8 cellular contexts compared by ENCODE assay signal in genomic region chr1:228734881-228735801, GRCh38. TPM values are rescaled to one million over a fixed set of nuclear protein-coding genes. Genes with fewer than 3 reads are reported as not detected.
A peak's percentile ranks its signal among the peaks of the same experiment; 100 is the strongest.
DNase-seq lines count a peak whose midpoint lies in the region; ATAC-seq, FAIRE-seq and TF ChIP-seq lines count a peak whose summit lies in the region.

Gene RHOU (plus strand): TSS chr1:228735479. CDS start chr1:228735743, 264 bp downstream.

- in situ Hi-C loops in GM12878 (cut with MboI), result no loop called here

- RAD21 ChIA-PET in GM12878 (lab: Charles Lee; ENCODE audit: unreplicated experiment), result no interaction called here

- no peak for TF ChIP-seq EP300 in GM12878 (IDR thresholded peaks at IDR 0.05; ENCODE audit: borderline replicate concordance in 1 of 2, control insufficient read depth in 1 of 2, low read depth in 2 of 2, low read length in 2 of 2)

- peak; percentile 43; the same call in 1 of the 2 replicates for TF ChIP-seq CTCF in A673 (conservative IDR thresholded peaks at IDR 0.05; ENCODE audit: low read depth, low read length)
- peak; percentile 37 for TF ChIP-seq CTCF in MM.1S (IDR thresholded peaks at IDR 0.05; ENCODE audit: low read length)
- peak in 1 of 3 experiments; percentile 26; a peak in 1 of 6 replicates for TF ChIP-seq CTCF in GM12878 (IDR thresholded peaks at IDR 0.05 in 2 of 3, conservative IDR thresholded peaks at IDR 0.05 in 1 of 3; ENCODE audit: control insufficient read depth in 2 of 3, extremely low read depth in 1 of 3, insufficient read depth in 1 of 3, low read depth in 3 of 3, low read length in 3 of 3)

- peaks cover 8% of the 10 kb centered on the region for H3K4me1 ChIP-seq in A673 (ENCODE audit: insufficient read depth, low read length, poor library complexity, severe bottlenecking)
- H3K4me1 ChIP-seq in MM.1S (ENCODE audit: low read length), result no peaks in the 10 kb centered on the region
- H3K4me1 ChIP-seq in GM12878 (ENCODE audit: control insufficient read depth, insufficient read depth, low read length), result no peaks in the 10 kb centered on the region
- no peaks in the 10 kb centered on the region; the same call in 1 of the 2 replicates for H3K4me1 ChIP-seq in iPS DF 6.9 (ENCODE audit: control insufficient read depth, insufficient read depth, low read length)

- ATAC-seq in GM18909 (IDR thresholded peaks at IDR 0.05; ENCODE audit: poor library complexity, unreplicated experiment) (peak; percentile 80), GM12878 (no peak), sciatic nerve (peak; percentile 80), GM19351 (IDR thresholded peaks at IDR 0.05; ENCODE audit: unreplicated experiment) (no peak)

- no peak for TF ChIP-seq RAD21 in GM12878 (IDR thresholded peaks at IDR 0.05; ENCODE audit: insufficient read depth, low read depth, low read length)

- H3K4me2 ChIP-seq in MM.1S (ENCODE audit: low read depth, low read length) (peak within 1 kb of the TSS; percentile 93), GM12878 (ENCODE audit: control insufficient read depth, insufficient read depth) (no peak within 1 kb of the TSS)

- H2AFZ ChIP-seq in MM.1S (ENCODE audit: low read length) (peak within 1 kb of the TSS; percentile 76), GM12878 (ENCODE audit: control insufficient read depth, low read depth, low read length) (no peak within 1 kb of the TSS)

- POLR2A ChIA-PET in A673 (lab: Charles Lee; ENCODE audit: low non-redundant PET), result no interaction called here
- POLR2A ChIA-PET in GM12878 (lab: Charles Lee), result no interaction called here

- H3K27ac ChIP-seq in A673 (ENCODE audit: low read depth, low read length, poor library complexity, severe bottlenecking), result no peak within 1 kb of the TSS
- no peak within 1 kb of the TSS for H3K27ac ChIP-seq in MM.1S (ENCODE audit: low read length)
- no peak within 1 kb of the TSS for H3K27ac ChIP-seq in GM12878 (ENCODE audit: control insufficient read depth, insufficient read depth)
- H3K27ac ChIP-seq in iPS DF 6.9 (ENCODE audit: low read length), result no peak within 1 kb of the TSS

- no TSS peak for BruUV-seq in A673 (replicated peaks; lab: Mats Ljungman, UMichigan)
- BruUV-seq in GM12878 (replicated peaks; lab: Mats Ljungman, UMichigan), result no TSS peak

- H3K9me3 ChIP-seq in A673 (ENCODE audit: low read depth, low read length, poor library complexity, severe bottlenecking), result no peaks in the 10 kb centered on the region
- no peaks in the 10 kb centered on the region for H3K9me3 ChIP-seq in MM.1S (replicated peaks; ENCODE audit: insufficient read depth, low read length)
- no peaks in the 10 kb centered on the region for H3K9me3 ChIP-seq in GM12878 (replicated peaks; ENCODE audit: control insufficient read depth, insufficient read depth, low read length)
- no peaks in the 10 kb centered on the region for H3K9me3 ChIP-seq in iPS DF 6.9 (ENCODE audit: control insufficient read depth, insufficient read depth, low read length)

- no peaks in the 10 kb centered on the region for H3K9me2 ChIP-seq in MM.1S (replicated peaks; ENCODE audit: insufficient read depth, low read length)

- WGBS in GM12878 (ENCODE audit: insufficient coverage, insufficient replicate concordance, low lambda C conversion rate, missing lambda C conversion rate), result 3% methylated on average over 39 of the region's 107 CpGs
- WGBS in iPS DF 6.9 (ENCODE audit: insufficient coverage, insufficient read length), result no CpG with 5 or more reads among the region's 107 CpGs

- H3K36me3 ChIP-seq in A673 (ENCODE audit: insufficient read depth, low read length, poor library complexity, severe bottlenecking) (no peaks in the 10 kb centered on the region), MM.1S (replicated peaks; ENCODE audit: insufficient read depth, low read length) (no peaks in the 10 kb centered on the region), GM12878 (ENCODE audit: control insufficient read depth in 2 of 2, insufficient read depth in 2 of 2, low read length in 1 of 2) (no peaks in the 10 kb centered on the region), iPS DF 6.9 (ENCODE audit: control insufficient read depth, insufficient read depth, low read length) (no peaks in the 10 kb centered on the region)

- intact Hi-C loops in A673 (cut with micrococcal nuclease; ENCODE audit: unreplicated experiment) (loop anchor here (2.0 kb wide), 1 partner anchor 492 kb away; no protein-coding TSS in a partner anchor), GM12878 (cut with micrococcal nuclease; ENCODE audit: unreplicated experiment) (no loop called here), sciatic nerve (cut with DNase I) (no loop called here)

- peak; percentile 73 for DNase-seq in A673 (ENCODE audit: low spot score)
- peak; percentile 70 for DNase-seq in MM.1S
- DNase-seq in T-helper 22 cell (ENCODE audit: low read depth), result peak; percentile 42
- DNase-seq in GM12878 (ENCODE audit: low read depth, low spot score), result no peak
- no peak for DNase-seq in iPS DF 6.9 (ENCODE audit: low read depth, low spot score)
- DNase-seq in sciatic nerve (ENCODE audit: low spot score), result peak; percentile 90

- H3K9ac ChIP-seq in MM.1S (ENCODE audit: low read length) (peak within 1 kb of the TSS; percentile 50; the same call in 1 of the 2 replicates), GM12878 (ENCODE audit: control insufficient read depth, insufficient read depth, low read length) (no peak within 1 kb of the TSS)

- peak within 1 kb of the TSS; percentile 53 for H3K4me3 ChIP-seq in A673 (ENCODE audit: low read depth, low read length, poor library complexity, severe bottlenecking)
- H3K4me3 ChIP-seq in MM.1S (ENCODE audit: low read length), result peak within 1 kb of the TSS; percentile 74
- H3K4me3 ChIP-seq in GM12878, result no peak within 1 kb of the TSS
- peak within 1 kb of the TSS; percentile 64 for H3K4me3 ChIP-seq in iPS DF 6.9 (ENCODE audit: low read length)

- H3K79me2 ChIP-seq in MM.1S (ENCODE audit: low read length), result no peaks in the 10 kb centered on the region
- no peaks in the 10 kb centered on the region for H3K79me2 ChIP-seq in GM12878 (ENCODE audit: control insufficient read depth, insufficient read depth, low read length)

- FAIRE-seq in GM12878 (lab: Jason Lieb, UNC), result no peak

- H3K27me3 ChIP-seq in A673 (replicated peaks; ENCODE audit: insufficient read depth, low read depth, low read length, poor library complexity) (peaks cover 45% of the 10 kb centered on the region), MM.1S (replicated peaks; ENCODE audit: insufficient read depth, low read length) (no peaks in the 10 kb centered on the region), GM12878 (replicated peaks in 1 of 2; ENCODE audit: control insufficient read depth in 2 of 2, insufficient read depth in 2 of 2, low read length in 1 of 2) (peaks cover 2 to 30% of the 10 kb centered on the region in 2 experiments; a peak in 3 of 4 replicates), iPS DF 6.9 (ENCODE audit: control insufficient read depth, insufficient read depth, low read length) (peaks cover 3% of the 10 kb centered on the region; the same call in 1 of the 2 replicates)

- CTCF ChIA-PET in A673 (lab: Charles Lee) (interaction anchor here (0.6 kb wide), 1 partner anchor 281 kb away, joined by 18 read pairs; no protein-coding TSS in a partner anchor), GM12878 (lab: Yijun Ruan, JAX) (interaction anchor here (0.6 to 1.0 kb wide), 2 partner anchors 221 to 492 kb away, joined by 3 read pairs; no protein-coding TSS in a partner anchor)

- no peaks in the 10 kb centered on the region for H4K20me1 ChIP-seq in MM.1S (ENCODE audit: insufficient read depth, low read length)
- H4K20me1 ChIP-seq in GM12878 (ENCODE audit: control insufficient read depth, insufficient read depth), result no peaks in the 10 kb centered on the region

- no peak for TF ChIP-seq POLR2A in GM12878 (IDR thresholded peaks at IDR 0.05; ENCODE audit: low read depth, low read length)

- no peaks in the 10 kb centered on the region for H3F3A ChIP-seq in MM.1S (ENCODE audit: insufficient read depth, low read length)

- SMC1A ChIA-PET in GM12878 (lab: Charles Lee; ENCODE audit: uncharacterized antibody, unreplicated experiment), result no interaction called here

TF ChIP-seq in GM12878, 131 proteins besides CTCF, POLR2A, EP300 and RAD21 (continues in another document):
- no peak for TF ChIP-seq FOS (IDR thresholded peaks at IDR 0.05; ENCODE audit: borderline replicate concordance, extremely low read depth, insufficient read length)
- TF ChIP-seq MLLT1 (IDR thresholded peaks at IDR 0.05), result no peak
- TF ChIP-seq CBFB (IDR thresholded peaks at IDR 0.05; ENCODE audit: low read depth), result no peak
- no peak for TF ChIP-seq TCF7 (IDR thresholded peaks at IDR 0.05; ENCODE audit: borderline replicate concordance)
- no peak for TF ChIP-seq RELA (IDR thresholded peaks at IDR 0.05; ENCODE audit: borderline replicate concordance, partially characterized antibody)
- TF ChIP-seq YBX1 (IDR thresholded peaks at IDR 0.05), result no peak
- no peak for TF ChIP-seq POLR2AphosphoS2 (IDR thresholded peaks at IDR 0.05; ENCODE audit: low read depth, low read length)

RNA-seq across cellular contexts. Expression of gene RHOU, which starts in this region (rescaled TPM):
- 1.2 and 1.8 TPM in 2 replicates for total RNA-seq in A673 (2021)
- not detected in 2 replicates for total RNA-seq in GM12878 (2013; cell fraction: nucleolus; rRNA removed)
- not detected in 2 replicates for total RNA-seq in GM12878 (2014; rRNA removed)
- not detected in 2 replicates for total RNA-seq in GM12878 (2014; rRNA removed; fragmentation: Illumina TruSeq; extraction: Trizol)
- total RNA-seq in GM12878 (2021), result 0.08 TPM in 1 of 2 replicates, not detected in the other
- polyA plus RNA-seq in GM12878 (2011; ENCODE audit: low read depth), result not detected
- polyA plus RNA-seq in GM12878 (2011; rRNA removed), result not detected in 2 replicates
- not detected in 2 replicates for polyA plus RNA-seq in GM12878 (2011; cell fraction: cytosol; rRNA removed)
- not detected in 2 replicates for polyA plus RNA-seq in GM12878 (2011; cell fraction: nucleus; rRNA removed)
- 0.04 TPM in 1 of 2 replicates, not detected in the other for polyA plus RNA-seq in GM12878 (2012)
- not detected in 2 replicates for polyA plus RNA-seq in GM12878 (2014; fragmentation: Illumina TruSeq; extraction: Trizol)
- not detected for polyA plus RNA-seq in GM12878 (2014; fragmentation: Nextera tagmentation; extraction: Ambion mirVana)
- not detected in 2 replicates for polyA plus RNA-seq in GM12878 (2014; rRNA removed)
- not detected for polyA plus RNA-seq in GM12878 (2016; fragmentation: Nextera tagmentation; extraction: Ambion mirVana)
- polyA minus RNA-seq in GM12878 (2011; rRNA and poly(A)+ RNA removed), result not detected in 2 replicates
- not detected in 2 replicates for polyA minus RNA-seq in GM12878 (2011; cell fraction: cytosol; rRNA and poly(A)+ RNA removed)
- polyA minus RNA-seq in GM12878 (2011; cell fraction: nucleus; rRNA and poly(A)+ RNA removed), result not detected in 2 replicates
- 21.8 TPM for total RNA-seq in sciatic nerve

Comparison
In these comparisons a context has a peak if more than half of its experiments do, and no peak if none do; other contexts are left out.
1. DNase-seq: peak in A673 (single experiment), MM.1S (single experiment), T-helper 22 cell (single experiment) and sciatic nerve (single experiment); none in GM12878 (single experiment) and iPS DF 6.9 (single experiment).
2. ATAC-seq: peak in GM18909 (single experiment) and sciatic nerve (single experiment); none in GM12878 (single experiment) and GM19351 (single experiment).